24 cellular contexts compared by ENCODE assay signal in genomic region chr3:175111036-175111435, GRCh38.
DNase-seq lines count a peak whose midpoint lies in the region; ATAC-seq and TF ChIP-seq lines count a peak whose summit lies in the region.
"Had no signal": no experiment of that assay in that cellular context is flagged by ENCODE, and none has a peak within 500 bp of the region (broad histone marks: within the 10 kb centered on the region; RNA-seq: fewer than 3 reads in every experiment).

No MANE protein-coding gene starts in this region.

- H3K9me3 Mint-ChIP-seq in MCF 10A (ENCODE audit: unreplicated experiment) (no peaks in the 10 kb centered on the region), HFFc6 (0 out of 2 replicates have a peak, but pooled peaks cover 2% of the 10 kb centered on the region)
- H3K9me3 Mint-ChIP-seq: stimulated activated naive CD8-positive, alpha-beta T cell treated with anti-CD3 and anti-CD28 coated beads, Interleukin-15, amount 100 ng/mL, for 72 hours had no signal

- H3K4me1 Mint-ChIP-seq in MCF 10A (ENCODE audit: insufficient read depth, unreplicated experiment) (peaks cover 6% of the 10 kb centered on the region), HFFc6 (ENCODE audit: low read depth) (0 out of 2 replicates have a peak, but pooled peaks cover 4% of the 10 kb centered on the region)
- H3K4me1 Mint-ChIP-seq: stimulated activated naive CD8-positive, alpha-beta T cell treated with anti-CD3 and anti-CD28 coated beads, Interleukin-15, amount 100 ng/mL, for 72 hours had no signal

- no peak overlapping the region for H3K27ac ChIP-seq in breast epithelium
- no peak overlapping the region for H3K27ac ChIP-seq in left lung
- H3K27ac ChIP-seq in upper lobe of left lung, result no peak overlapping the region
- H3K27ac ChIP-seq: dorsolateral prefrontal cortex, epithelial cell of prostate, neural progenitor cell, psoas muscle, spleen had no signal

- TF ChIP-seq EP300 in upper lobe of left lung (IDR thresholded peaks at IDR 0.05), result peak in 1 of 4 donors; percentile 56

- peak; percentile 91 for ATAC-seq in left lung
- peak; percentile 36 to 51 for ATAC-seq in upper lobe of left lung (ENCODE audit: low FRiP score in 2 of 2)
- ATAC-seq in GM18511 (IDR thresholded peaks at IDR 0.05; ENCODE audit: unreplicated experiment), result no peak
- ATAC-seq: activated T-cell treated with anti-CD3 and anti-CD28 coated beads, Interleukin-2, amount 50 U/mL, for 72 hours; psoas muscle; stimulated activated naive CD8-positive, alpha-beta T cell treated with anti-CD3 and anti-CD28 coated beads, Interleukin-15, amount 100 ng/mL, for 72 hours had no signal

- WGBS in upper lobe of left lung, 2 donors, result 45 to 54% methylated on average over 2 of the region's 2 CpGs

- no peaks in the 10 kb centered on the region for H3K27me3 ChIP-seq in breast epithelium
- H3K27me3 ChIP-seq in left lung, result no peaks in the 10 kb centered on the region
- H3K27me3 ChIP-seq in upper lobe of left lung, result no peaks in the 10 kb centered on the region
- H3K27me3 ChIP-seq: dorsolateral prefrontal cortex, neural progenitor cell, spleen had no signal

- POLR2A ChIA-PET in MCF 10A (lab: Yijun Ruan, JAX), result interaction anchor here (0.6 kb wide), 1 partner anchor 199 kb away, joined by 3 read pairs; no protein-coding TSS in a partner anchor

- no peak overlapping the region for H3K27ac Mint-ChIP-seq in MCF 10A (ENCODE audit: low read depth, unreplicated experiment)
- H3K27ac Mint-ChIP-seq in HFFc6, result no peak overlapping the region
- H3K27ac Mint-ChIP-seq: activated naive CD8-positive, alpha-beta T cell; activated T-cell treated with anti-CD3 and anti-CD28 coated beads, Interleukin-2, amount 50 U/mL, for 72 hours; neural progenitor cell; stimulated activated naive CD8-positive, alpha-beta T cell treated with anti-CD3 and anti-CD28 coated beads, Interleukin-15, amount 100 ng/mL, for 72 hours had no signal

- intact Hi-C loops in MCF 10A (cut with micrococcal nuclease), result no loop called here
- intact Hi-C loops in breast epithelium (cut with DNase I; ENCODE audit: low total_unique reads), result no loop called here
- intact Hi-C loops in left lung (cut with DNase I), result no loop called here

- H3K9me3 ChIP-seq in breast epithelium, result no peaks in the 10 kb centered on the region
- H3K9me3 ChIP-seq in left lung, result no peaks in the 10 kb centered on the region
- H3K9me3 ChIP-seq in upper lobe of left lung, result no peaks in the 10 kb centered on the region
- H3K9me3 ChIP-seq: Caco-2, psoas muscle had no signal

- no TSS peak for BruUV-seq in MCF 10A (replicated peaks; lab: Mats Ljungman, UMichigan)

- H3K4me1 ChIP-seq in breast epithelium (no peaks in the 10 kb centered on the region), left lung (no peaks in the 10 kb centered on the region), upper lobe of left lung (no peaks in the 10 kb centered on the region)
- H3K4me1 ChIP-seq: Caco-2, neural progenitor cell, psoas muscle, spleen had no signal

- CTCF ChIA-PET in MCF 10A (lab: Yijun Ruan, JAX), result interaction anchor here (0.5 to 1.1 kb wide), 3 partner anchors 8 to 1743 kb away, joined by 3 to 5 read pairs (median 3); no protein-coding TSS in a partner anchor

- H3K27me3 Mint-ChIP-seq in MCF 10A (ENCODE audit: insufficient read depth, unreplicated experiment) (no peaks in the 10 kb centered on the region), HFFc6 (ENCODE audit: insufficient read depth) (no peaks in the 10 kb centered on the region)
- H3K27me3 Mint-ChIP-seq: activated naive CD8-positive, alpha-beta T cell; stimulated activated naive CD8-positive, alpha-beta T cell treated with anti-CD3 and anti-CD28 coated beads, Interleukin-15, amount 100 ng/mL, for 72 hours had no signal

- DNase-seq in MCF 10A (ENCODE audit: unreplicated experiment), result peak; percentile 34
- no peak for DNase-seq in breast epithelium (ENCODE audit: low spot score in 2 of 2)
- DNase-seq in brain pericyte (ENCODE audit: low read depth, low spot score), result peak; percentile 16
- no peak for DNase-seq in left lung
- peak in 1 of 2 donors; percentile 53 for DNase-seq in upper lobe of left lung
- no peak for DNase-seq in HFFc6
- DNase-seq in G401 (ENCODE audit: low spot score), result no peak
- DNase-seq: activated CD4-positive, alpha-beta T cell treated with anti-CD3 and anti-CD28 coated beads for 1 hour; activated T-cell treated with anti-CD3 and anti-CD28 coated beads, Interleukin-2, amount 50 U/mL, for 72 hours; Caco-2; caudate nucleus; dorsolateral prefrontal cortex; glutamatergic neuron; NCI-H1694; NCI-H82; psoas muscle; SHP77; spleen; stimulated activated CD4-positive, alpha-beta T cell treated with anti-CD3 and anti-CD28 coated beads, Interleukin-4, amount 100 ng/mL, for 4 hours; stimulated activated naive CD8-positive, alpha-beta T cell treated with anti-CD3 and anti-CD28 coated beads, Interleukin-15, amount 100 ng/mL, for 72 hours had no signal

- TF ChIP-seq POLR2A in breast epithelium (IDR thresholded peaks at IDR 0.05) (no peak), upper lobe of left lung (IDR thresholded peaks at IDR 0.05) (no peak)

- H3K4me3 ChIP-seq in breast epithelium (no peak overlapping the region), left lung (no peak overlapping the region), upper lobe of left lung (no peak overlapping the region)
- H3K4me3 ChIP-seq: dorsolateral prefrontal cortex, neural progenitor cell, psoas muscle, spleen had no signal

- no peaks in the 10 kb centered on the region for H3K36me3 ChIP-seq in breast epithelium
- no peaks in the 10 kb centered on the region for H3K36me3 ChIP-seq in left lung
- no peaks in the 10 kb centered on the region for H3K36me3 ChIP-seq in upper lobe of left lung
- H3K36me3 ChIP-seq: neural progenitor cell, spleen had no signal

- TF ChIP-seq CTCF in MCF 10A (IDR thresholded peaks at IDR 0.05; ENCODE audit: unreplicated experiment) (no peak), breast epithelium (IDR thresholded peaks at IDR 0.05) (no peak), left lung (IDR thresholded peaks at IDR 0.05) (no peak), upper lobe of left lung (IDR thresholded peaks at IDR 0.05) (no peak), HFFc6 (IDR thresholded peaks at IDR 0.05) (no peak)

- no peaks in the 10 kb centered on the region for H3K36me3 Mint-ChIP-seq in MCF 10A (ENCODE audit: insufficient read depth, unreplicated experiment)
- H3K36me3 Mint-ChIP-seq in HFFc6 (ENCODE audit: low read depth), result 0 out of 2 replicates have a peak, but pooled peaks cover under 1% of the 10 kb centered on the region
- H3K36me3 Mint-ChIP-seq: activated naive CD8-positive, alpha-beta T cell; neural progenitor cell had no signal

- in situ Hi-C loops in G401 (cut with HindIII; ENCODE audit: low sequenced_read_pairs), result no loop called here

- H3K4me3 Mint-ChIP-seq in MCF 10A (ENCODE audit: unreplicated experiment) (no peak overlapping the region), HFFc6 (no peak overlapping the region)
- H3K4me3 Mint-ChIP-seq: activated naive CD8-positive, alpha-beta T cell; activated T-cell treated with anti-CD3 and anti-CD28 coated beads, Interleukin-2, amount 50 U/mL, for 72 hours; neural progenitor cell; stimulated activated naive CD8-positive, alpha-beta T cell treated with anti-CD3 and anti-CD28 coated beads, Interleukin-15, amount 100 ng/mL, for 72 hours had no signal

Comparison
In these comparisons a context has a peak if more than half of its experiments do, and no peak if none do; other contexts are left out.
1. DNase-seq: peak in MCF 10A (single experiment) and brain pericyte (single experiment); none in breast epithelium (0 of 2), left lung (0 of 2), HFFc6 (single experiment) and G401 (single experiment).